In the genomic region with DNA sequence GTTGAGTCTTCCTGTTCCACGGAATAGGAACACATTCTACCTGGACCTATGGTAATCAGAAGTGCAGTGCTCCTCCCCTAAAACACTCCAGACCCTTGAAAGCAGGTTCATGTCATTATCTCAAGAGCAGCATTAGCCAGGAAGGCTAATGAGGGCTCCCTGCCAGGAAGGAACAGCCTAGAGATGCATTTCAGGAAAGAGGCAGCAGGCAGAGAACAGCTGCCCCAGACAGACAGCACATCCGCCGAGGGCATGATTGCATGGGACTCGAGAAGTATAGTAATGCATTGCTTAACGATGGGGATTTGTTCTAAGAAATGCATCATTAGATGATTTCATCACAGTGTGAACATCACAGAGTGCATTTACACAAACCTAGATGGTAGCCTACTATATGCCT, we compare ENCODE assay signal across 20 cellular contexts.
DNase-seq lines count a peak whose midpoint lies in the region; FAIRE-seq and TF ChIP-seq lines count a peak whose summit lies in the region.
"Had no signal": no experiment of that assay in that cellular context is flagged by ENCODE, and none has a peak within 500 bp of the region (broad histone marks: within the 10 kb centered on the region; RNA-seq: fewer than 3 reads in every experiment).

No MANE protein-coding gene starts in this region.

- FAIRE-seq in HTR-8/SVneo (lab: Jason Lieb, UNC) = peak; percentile 20
- FAIRE-seq: GM12878, H1, kidney had no signal

- peaks cover 10% of the 10 kb centered on the region for H3K4me1 ChIP-seq in BE2C

- TF ChIP-seq CTCF in BE2C (IDR thresholded peaks at IDR 0.05; ENCODE audit: low read depth, low read length) = no peak
- TF ChIP-seq CTCF in epithelial cell of esophagus (IDR thresholded peaks at IDR 0.05; ENCODE audit: insufficient read depth, low read depth, low read length, missing control alignments) = no peak

- DNase-seq in BE2C (peak; percentile 56), HTR-8/SVneo (ENCODE audit: insufficient read length, low spot score) (no peak), NCI-H345 (lab: John Stamatoyannopoulos, UW) (peak; percentile 89), epithelial cell of esophagus (ENCODE audit: low read depth) (peak; percentile 60), ureter (ENCODE audit: low spot score) (no peak), dermis blood vessel endothelial cell (no peak), ecto neural progenitor cell (ENCODE audit: low spot score) (no peak)
- no peak for DNase-seq in effector CD4-positive, alpha-beta T cell
- DNase-seq: ACHN; activated CD8-positive, alpha-beta T cell treated with anti-CD3 and anti-CD28 coated beads, Interleukin-2, amount 10 ng/mL, durations not matched to agents 7 days and 5 days; activated T-cell treated with anti-CD3 and anti-CD28 coated beads, Interleukin-2, amount 50 U/mL, for 72 hours; caudate nucleus; CD4-positive, alpha-beta T cell; effector memory CD4-positive, alpha-beta T cell; kidney; MM.1S; NCI-H226; stimulated activated naive CD8-positive, alpha-beta T cell treated with anti-CD3 and anti-CD28 coated beads, Interleukin-15, amount 100 ng/mL, for 72 hours had no signal

- H3K9me3 ChIP-seq in BE2C = no peaks in the 10 kb centered on the region

- no peaks in the 10 kb centered on the region for H3K36me3 ChIP-seq in BE2C

- H3K27me3 ChIP-seq in BE2C = no peaks in the 10 kb centered on the region

- H3K4me3 ChIP-seq in BE2C (ENCODE audit: low read depth, low read length) = no peak overlapping the region
- H3K4me3 ChIP-seq in epithelial cell of esophagus (ENCODE audit: low read length) = no peak overlapping the region
- H3K4me3 ChIP-seq: GM12878 had no signal

Comparison
In these comparisons a context has a peak if more than half of its experiments do, and no peak if none do; other contexts are left out.
1. DNase-seq: peak in BE2C (single experiment), NCI-H345 (single experiment) and epithelial cell of esophagus (single experiment); none in HTR-8/SVneo (single experiment), ureter (single experiment), dermis blood vessel endothelial cell (single experiment), effector CD4-positive, alpha-beta T cell (single experiment) and ecto neural progenitor cell (single experiment).